9 cellular contexts compared by ENCODE assay signal in the genomic region with DNA sequence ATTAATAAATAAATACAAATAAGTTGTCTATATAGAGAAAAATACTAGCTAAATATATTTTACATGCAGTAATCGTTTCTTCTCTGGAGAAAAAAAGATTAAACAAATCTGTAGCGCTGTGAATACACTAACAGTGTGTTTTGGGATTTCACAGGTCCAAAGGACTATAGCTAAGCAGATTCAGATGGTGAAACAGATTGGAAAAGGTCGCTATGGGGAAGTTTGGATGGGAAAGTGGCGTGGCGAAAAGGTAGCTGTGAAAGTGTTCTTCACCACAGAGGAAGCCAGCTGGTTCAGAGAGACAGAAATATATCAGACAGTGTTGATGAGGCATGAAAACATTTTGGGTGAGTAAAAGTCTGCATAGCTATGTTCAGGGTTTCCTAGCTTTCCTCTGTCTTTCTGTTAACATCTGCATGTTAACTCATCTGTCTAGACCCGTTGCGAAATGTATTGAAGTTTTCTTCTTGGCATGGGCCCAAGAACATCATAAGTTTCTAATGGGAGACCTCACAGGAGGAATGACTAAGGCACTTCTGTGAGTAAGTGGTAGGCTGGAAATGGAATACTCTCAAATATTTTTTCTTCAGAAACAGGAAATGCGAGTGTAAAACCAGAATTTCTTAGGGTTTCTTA.
DNase-seq lines count a peak whose midpoint lies in the region; ATAC-seq and TF ChIP-seq lines count a peak whose summit lies in the region.
"Had no signal": no experiment of that assay in that cellular context is flagged by ENCODE, and none has a peak within 500 bp of the region (broad histone marks: within the 10 kb centered on the region; RNA-seq: fewer than 3 reads in every experiment).

No MANE protein-coding gene starts in this region.

- TF ChIP-seq CTCF in HFFc6 (IDR thresholded peaks at IDR 0.05) (no peak), SK-N-SH (IDR thresholded peaks at IDR 0.05) (no peak), glutamatergic neuron (IDR thresholded peaks at IDR 0.05; ENCODE audit: partially characterized antibody, unreplicated experiment) (no peak)

- no peak for TF ChIP-seq RAD21 in SK-N-SH (IDR thresholded peaks at IDR 0.05; ENCODE audit: low read length)

- no peaks in the 10 kb centered on the region for H3K36me3 ChIP-seq in SK-N-SH (replicated peaks in 1 of 2; ENCODE audit: control insufficient read depth in 1 of 2, insufficient read depth in 2 of 2, low read length in 1 of 2)

- peak overlapping the region; percentile 62 for H3K4me3 Mint-ChIP-seq in HFFc6
- H3K4me3 Mint-ChIP-seq in stimulated activated naive CD8-positive, alpha-beta T cell treated with anti-CD3 and anti-CD28 coated beads, Interleukin-15, amount 100 ng/mL, for 72 hours, result no peak overlapping the region
- no peak overlapping the region for H3K4me3 Mint-ChIP-seq in glutamatergic neuron (ENCODE audit: unreplicated experiment)
- H3K4me3 Mint-ChIP-seq: activated B cell treated with CpG ODN at 0.5 μM for 24 hours had no signal

- H4K20me1 ChIP-seq in SK-N-SH (ENCODE audit: insufficient read depth), result no peaks in the 10 kb centered on the region

- WGBS in SK-N-SH (ENCODE audit: low lambda C conversion rate), result 35% methylated on average over 8 of the region's 8 CpGs

- H3K4me1 Mint-ChIP-seq in HFFc6 (ENCODE audit: low read depth), result peaks cover 16% of the 10 kb centered on the region
- peaks cover 8% of the 10 kb centered on the region for H3K4me1 Mint-ChIP-seq in stimulated activated naive CD8-positive, alpha-beta T cell treated with anti-CD3 and anti-CD28 coated beads, Interleukin-15, amount 100 ng/mL, for 72 hours
- no peaks in the 10 kb centered on the region for H3K4me1 Mint-ChIP-seq in glutamatergic neuron (ENCODE audit: low read depth, unreplicated experiment)

- H3K36me3 Mint-ChIP-seq in HFFc6 (ENCODE audit: low read depth), result no peaks in the 10 kb centered on the region
- H3K36me3 Mint-ChIP-seq in glutamatergic neuron (ENCODE audit: unreplicated experiment), result no peaks in the 10 kb centered on the region

- ATAC-seq in Right ventricle myocardium superior (ENCODE audit: poor library complexity), result peak; percentile 95
- ATAC-seq in stimulated activated naive CD8-positive, alpha-beta T cell treated with anti-CD3 and anti-CD28 coated beads, Interleukin-15, amount 100 ng/mL, for 72 hours, result peak; percentile 40
- no peak for ATAC-seq in HG03095 (IDR thresholded peaks at IDR 0.05; ENCODE audit: unreplicated experiment)

- no peak overlapping the region for H2AFZ ChIP-seq in SK-N-SH (ENCODE audit: low read depth)

- H3K9me3 Mint-ChIP-seq in HFFc6 (peaks cover 2% of the 10 kb centered on the region; the same call in 1 of the 2 replicates), glutamatergic neuron (ENCODE audit: unreplicated experiment) (no peaks in the 10 kb centered on the region)
- H3K9me3 Mint-ChIP-seq in stimulated activated naive CD8-positive, alpha-beta T cell treated with anti-CD3 and anti-CD28 coated beads, Interleukin-15, amount 100 ng/mL, for 72 hours, result no peaks in the 10 kb centered on the region
- H3K9me3 Mint-ChIP-seq: activated B cell treated with CpG ODN at 0.5 μM for 24 hours had no signal

- peak overlapping the region; percentile 72; the same call in 1 of the 2 replicates for H3K4me2 ChIP-seq in SK-N-SH

- H3K9ac ChIP-seq in SK-N-SH, result no peak overlapping the region

- CTCF ChIA-PET in SK-N-SH (lab: Yijun Ruan, JAX), result interaction anchor here (0.8 to 1.0 kb wide), 2 partner anchors 12 to 35 kb away, joined by 3 read pairs; no protein-coding TSS in a partner anchor

- POLR2A ChIA-PET in SK-N-SH (lab: Yijun Ruan, JAX), result interaction anchor here (0.5 kb wide), 1 partner anchor 222 kb away, joined by 3 read pairs; no protein-coding TSS in a partner anchor

- H3K27me3 ChIP-seq in SK-N-SH (ENCODE audit: insufficient read depth), result no peaks in the 10 kb centered on the region

- peaks cover 12% of the 10 kb centered on the region for H3F3A ChIP-seq in SK-N-SH (replicated peaks; ENCODE audit: insufficient read depth)

- H3K27me3 Mint-ChIP-seq in HFFc6 (ENCODE audit: insufficient read depth), result no peaks in the 10 kb centered on the region; the same call in 1 of the 2 replicates
- no peaks in the 10 kb centered on the region for H3K27me3 Mint-ChIP-seq in stimulated activated naive CD8-positive, alpha-beta T cell treated with anti-CD3 and anti-CD28 coated beads, Interleukin-15, amount 100 ng/mL, for 72 hours
- no peaks in the 10 kb centered on the region for H3K27me3 Mint-ChIP-seq in glutamatergic neuron (ENCODE audit: unreplicated experiment)
- H3K27me3 Mint-ChIP-seq: activated B cell treated with CpG ODN at 0.5 μM for 24 hours had no signal

- peaks cover 0 to 2% of the 10 kb centered on the region in 2 experiments; a peak in 3 of 4 replicates for H3K4me1 ChIP-seq in SK-N-SH (ENCODE audit: control insufficient read depth in 1 of 2, insufficient read depth in 2 of 2, low read depth in 1 of 2, low read length in 1 of 2)

- no peaks in the 10 kb centered on the region for H3K9me3 ChIP-seq in SK-N-SH

- intact Hi-C loops in Right ventricle myocardium superior (cut with DNase I), result no loop called here

- DNase-seq in HFFc6, result peak; percentile 97
- no peak for DNase-seq in SK-N-SH
- no peak for DNase-seq in Right ventricle myocardium superior
- DNase-seq in stimulated activated naive CD8-positive, alpha-beta T cell treated with anti-CD3 and anti-CD28 coated beads, Interleukin-15, amount 100 ng/mL, for 72 hours, result no peak
- no peak for DNase-seq in NCI-H2196 (lab: John Stamatoyannopoulos, UW; ENCODE audit: unreplicated experiment)
- no peak for DNase-seq in glutamatergic neuron
- DNase-seq in activated CD4-positive, alpha-beta T cell treated with anti-CD3 and anti-CD28 coated beads for 48 hours, result no peak
- DNase-seq: activated B cell treated with CpG ODN at 0.5 μM for 24 hours had no signal

- H3K79me2 ChIP-seq in SK-N-SH (ENCODE audit: insufficient read depth), result no peaks in the 10 kb centered on the region

- H3K9me2 ChIP-seq in SK-N-SH, result no peaks in the 10 kb centered on the region

- H3K4me3 ChIP-seq in SK-N-SH (ENCODE audit: low read depth in 2 of 2, low read length in 1 of 2), result peak overlapping the region in 1 of 2 experiments; percentile 50; a peak in 1 of 4 replicates

- peak in 1 of 2 experiments; percentile 86; a peak in 2 of 4 replicates for TF ChIP-seq EP300 in SK-N-SH (IDR thresholded peaks at IDR 0.05; ENCODE audit: borderline replicate concordance in 1 of 2, low read depth in 1 of 2, low read length in 1 of 2)

- peak overlapping the region; percentile 28 to 83; a peak in 3 of 4 replicates for H3K27ac ChIP-seq in SK-N-SH (ENCODE audit: low read depth in 2 of 2, low read length in 1 of 2)

- H3K27ac Mint-ChIP-seq in HFFc6 (peak overlapping the region; percentile 47), glutamatergic neuron (ENCODE audit: unreplicated experiment) (no peak overlapping the region)
- H3K27ac Mint-ChIP-seq in stimulated activated naive CD8-positive, alpha-beta T cell treated with anti-CD3 and anti-CD28 coated beads, Interleukin-15, amount 100 ng/mL, for 72 hours, result no peak overlapping the region
- H3K27ac Mint-ChIP-seq: activated B cell treated with CpG ODN at 0.5 μM for 24 hours had no signal

TF ChIP-seq in SK-N-SH, 30 proteins besides CTCF, POLR2A, EP300 and RAD21 (continues in another document):
- TF ChIP-seq RFX5 (IDR thresholded peaks at IDR 0.05; ENCODE audit: low read length) (no peak), POLR2AphosphoS5 (IDR thresholded peaks at IDR 0.05; ENCODE audit: low read depth, low read length) (peak; percentile 54; the same call in 1 of the 2 replicates), RCOR1 (IDR thresholded peaks at IDR 0.05; ENCODE audit: low read length) (no peak), FOXM1 (IDR thresholded peaks at IDR 0.05; ENCODE audit: low read depth) (peak; percentile 61; the same call in 1 of the 2 replicates), NRF1 (IDR thresholded peaks at IDR 0.05; ENCODE audit: low read depth, low read length) (no peak), NFIC (IDR thresholded peaks at IDR 0.05; ENCODE audit: borderline replicate concordance) (peak; percentile 97), TAF1 (IDR thresholded peaks at IDR 0.05; ENCODE audit: borderline replicate concordance, low read depth, low read length) (no peak), MEF2A (IDR thresholded peaks at IDR 0.05; ENCODE audit: borderline replicate concordance, low read depth) (0 out of 2 replicates have a peak, but pooled peaks have one; percentile 37), FOXJ3 (CRISPR knock-in tag; IDR thresholded peaks at IDR 0.05) (no peak), SIN3A (IDR thresholded peaks at IDR 0.05; ENCODE audit: borderline replicate concordance, low read depth, low read length) (no peak), ELF1 (IDR thresholded peaks at IDR 0.05) (0 out of 2 replicates have a peak, but pooled peaks have one; percentile 20), TCF12 (IDR thresholded peaks at IDR 0.05) (peak; percentile 92), GABPA (IDR thresholded peaks at IDR 0.05; ENCODE audit: low read depth) (no peak)
- TF ChIP-seq, protein P1, sequence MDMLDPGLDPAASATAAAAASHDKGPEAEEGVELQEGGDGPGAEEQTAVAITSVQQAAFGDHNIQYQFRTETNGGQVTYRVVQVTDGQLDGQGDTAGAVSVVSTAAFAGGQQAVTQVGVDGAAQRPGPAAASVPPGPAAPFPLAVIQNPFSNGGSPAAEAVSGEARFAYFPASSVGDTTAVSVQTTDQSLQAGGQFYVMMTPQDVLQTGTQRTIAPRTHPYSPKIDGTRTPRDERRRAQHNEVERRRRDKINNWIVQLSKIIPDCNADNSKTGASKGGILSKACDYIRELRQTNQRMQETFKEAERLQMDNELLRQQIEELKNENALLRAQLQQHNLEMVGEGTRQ (IDR thresholded peaks at IDR 0.05; ENCODE audit: borderline replicate concordance, low read depth, low read length), result no peak
- TF ChIP-seq, protein P2, sequence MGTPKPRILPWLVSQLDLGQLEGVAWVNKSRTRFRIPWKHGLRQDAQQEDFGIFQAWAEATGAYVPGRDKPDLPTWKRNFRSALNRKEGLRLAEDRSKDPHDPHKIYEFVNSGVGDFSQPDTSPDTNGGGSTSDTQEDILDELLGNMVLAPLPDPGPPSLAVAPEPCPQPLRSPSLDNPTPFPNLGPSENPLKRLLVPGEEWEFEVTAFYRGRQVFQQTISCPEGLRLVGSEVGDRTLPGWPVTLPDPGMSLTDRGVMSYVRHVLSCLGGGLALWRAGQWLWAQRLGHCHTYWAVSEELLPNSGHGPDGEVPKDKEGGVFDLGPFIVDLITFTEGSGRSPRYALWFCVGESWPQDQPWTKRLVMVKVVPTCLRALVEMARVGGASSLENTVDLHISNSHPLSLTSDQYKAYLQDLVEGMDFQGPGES (IDR thresholded peaks at IDR 0.05; ENCODE audit: low read depth, low read length), result no peak
- TF ChIP-seq, protein P3, sequence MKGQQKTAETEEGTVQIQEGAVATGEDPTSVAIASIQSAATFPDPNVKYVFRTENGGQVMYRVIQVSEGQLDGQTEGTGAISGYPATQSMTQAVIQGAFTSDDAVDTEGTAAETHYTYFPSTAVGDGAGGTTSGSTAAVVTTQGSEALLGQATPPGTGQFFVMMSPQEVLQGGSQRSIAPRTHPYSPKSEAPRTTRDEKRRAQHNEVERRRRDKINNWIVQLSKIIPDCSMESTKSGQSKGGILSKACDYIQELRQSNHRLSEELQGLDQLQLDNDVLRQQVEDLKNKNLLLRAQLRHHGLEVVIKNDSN (IDR thresholded peaks at IDR 0.05; ENCODE audit: borderline replicate concordance, low read depth), result no peak
